28 cellular contexts compared by ENCODE assay signal in the genomic region with DNA sequence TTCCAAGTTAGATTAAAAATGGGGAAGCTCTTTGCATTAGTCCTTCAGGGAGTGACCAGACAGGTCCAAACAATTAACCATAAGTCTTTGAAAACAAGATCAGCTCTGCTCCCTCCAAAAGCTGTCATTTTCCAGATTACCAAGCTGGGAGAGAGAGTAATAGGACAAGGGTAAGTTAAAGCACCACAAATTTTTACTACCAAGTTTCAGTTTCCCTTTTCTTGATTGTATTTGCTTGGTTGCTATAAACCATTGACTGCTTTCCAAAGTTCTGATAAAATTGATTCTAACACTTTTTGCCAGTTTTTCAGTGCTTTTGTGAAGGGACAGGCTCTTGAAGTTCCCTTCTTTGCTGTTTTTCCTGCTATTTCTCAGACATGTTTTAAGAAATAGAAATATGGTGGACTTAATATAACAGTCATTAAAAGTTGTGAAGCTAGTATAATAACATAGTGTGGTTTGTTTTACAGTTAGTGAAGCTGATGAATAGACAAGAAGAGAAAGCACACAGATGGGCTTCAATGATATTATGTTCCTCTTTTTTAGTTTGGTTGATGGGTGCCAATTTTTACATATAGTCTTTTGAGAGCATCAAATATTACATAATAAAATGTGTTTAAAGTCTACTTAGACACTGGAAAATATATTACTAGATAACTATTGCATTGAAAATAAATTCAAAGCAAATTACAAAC. TPM values are rescaled to one million over a fixed set of nuclear protein-coding genes. Genes with fewer than 3 reads are reported as not detected.
"Had no signal": no experiment of that assay in that cellular context is flagged by ENCODE, and none has a peak within 500 bp of the region (broad histone marks: within the 10 kb centered on the region; RNA-seq: fewer than 3 reads in every experiment).

No MANE protein-coding gene starts in this region.

- ATAC-seq: left colon; left lung; lower lobe of right lung; mucosa of descending colon; naive thymus-derived CD8-positive, alpha-beta T cell; pancreas; right cardiac atrium; sciatic nerve had no signal

- FAIRE-seq: kidney, pancreas had no signal

- H3K4me1 Mint-ChIP-seq: nephron, neural crest cell had no signal

- H3K4me3 Mint-ChIP-seq: immature natural killer cell; naive thymus-derived CD8-positive, alpha-beta T cell; nephron; neural crest cell; stimulated activated naive CD8-positive, alpha-beta T cell treated with anti-CD3 and anti-CD28 coated beads, Interleukin-15, Interleukin-2, amounts not matched to agents 100 ng/mL and 50 ng/mL, for 24 hours; type B pancreatic cell had no signal

- H3K27me3 Mint-ChIP-seq: type B pancreatic cell had no signal

- H3K27ac Mint-ChIP-seq: immature natural killer cell; naive thymus-derived CD8-positive, alpha-beta T cell; nephron; stimulated activated naive CD8-positive, alpha-beta T cell treated with anti-CD3 and anti-CD28 coated beads, Interleukin-15, Interleukin-2, amounts not matched to agents 100 ng/mL and 50 ng/mL, for 24 hours; type B pancreatic cell had no signal

- DNase-seq: hypothalamus; immature natural killer cell; kidney; left colon; left lung; lower lobe of right lung; mammary epithelial cell; mesendoderm; midbrain; mucosa of descending colon; naive thymus-derived CD8-positive, alpha-beta T cell; nucleus accumbens; pancreas; posterior cingulate gyrus; retina; right cardiac atrium; stimulated activated CD4-positive, alpha-beta T cell treated with anti-CD3 and anti-CD28 coated beads, Interleukin-12 subunit alpha, Interleukin-12 subunit beta, amount 100 ng/mL, for 4 hours; stimulated activated CD4-positive, alpha-beta T cell treated with anti-CD3 and anti-CD28 coated beads, Interleukin-15, amount 100 ng/mL, for 24 hours; stimulated activated CD4-positive, alpha-beta T cell treated with anti-CD3 and anti-CD28 coated beads, Interleukin-2, amount 100 ng/mL, for 24 hours; stimulated activated CD4-positive, alpha-beta T cell treated with anti-CD3 and anti-CD28 coated beads, Interleukin-4, amount 100 ng/mL, for 1 hour; stimulated activated naive CD4-positive, alpha-beta T cell; substantia nigra had no signal

- H3K36me3 Mint-ChIP-seq: type B pancreatic cell had no signal

RNA-seq across cellular contexts. Expression of gene ZNF365, which starts 40.0 kb away (rescaled TPM):
- total RNA-seq: left colon; naive thymus-derived CD8-positive, alpha-beta T cell had no signal
- polyA plus RNA-seq: liver had no signal
